8 cellular contexts compared by ENCODE assay signal in the genomic region with DNA sequence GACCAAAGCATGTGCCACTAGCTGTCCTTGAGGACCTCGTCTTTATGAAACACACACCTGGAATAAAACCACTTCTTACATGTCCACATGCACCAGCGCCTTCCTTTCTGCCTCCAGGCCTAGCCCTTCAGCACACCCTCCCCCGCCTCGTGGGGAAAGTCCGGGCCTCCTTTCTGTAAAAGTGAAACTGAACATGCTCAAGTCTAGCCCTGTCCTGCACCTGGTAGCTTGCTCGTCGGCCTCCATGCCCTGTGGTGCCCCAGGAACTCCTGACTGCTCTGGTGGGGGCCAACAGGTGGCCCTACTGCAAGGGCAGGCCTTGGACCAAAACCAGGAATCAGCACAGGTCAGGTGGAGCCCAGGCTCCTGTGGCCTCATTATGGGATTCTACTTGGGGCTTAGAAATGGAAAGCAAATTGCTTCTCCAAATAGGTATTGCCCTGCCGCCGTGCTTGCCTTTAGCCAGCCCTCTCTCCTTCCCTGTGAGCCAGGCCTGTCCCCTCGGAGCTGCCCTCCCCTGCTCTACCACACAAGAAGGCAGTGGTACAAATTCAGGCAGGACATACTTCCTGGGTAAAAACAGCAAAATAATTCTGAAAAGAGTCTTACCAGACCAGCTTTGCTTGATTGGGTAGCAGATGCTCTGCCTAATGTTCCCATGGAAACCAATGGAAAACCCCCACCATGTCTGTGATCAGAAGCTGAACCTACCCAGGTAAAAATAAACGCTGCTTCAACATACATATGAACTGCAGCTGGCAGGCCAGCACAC. TPM values are rescaled to one million over a fixed set of nuclear protein-coding genes. Genes with fewer than 3 reads are reported as not detected.
A peak's percentile ranks its signal among the peaks of the same experiment; 100 is the strongest.
DNase-seq lines count a peak whose midpoint lies in the region; ATAC-seq, FAIRE-seq and TF ChIP-seq lines count a peak whose summit lies in the region.

No MANE protein-coding gene starts in this region.

- H3K9me3 ChIP-seq in kidney (ENCODE audit: control insufficient read depth in 1 of 2, low read length in 2 of 2) (no peaks in the 10 kb centered on the region), SJCRH30 (replicated peaks) (no peaks in the 10 kb centered on the region)

- no peak overlapping the region for H3K4me3 ChIP-seq in kidney (ENCODE audit: low read length in 2 of 2)
- H3K4me3 ChIP-seq in SJCRH30 = no peak overlapping the region

- H3K4me1 Mint-ChIP-seq in activated CD8-positive, alpha-beta T cell treated with anti-CD3 and anti-CD28 coated beads for 36 hours (ENCODE audit: low read depth) = peaks cover 39% of the 10 kb centered on the region
- peaks cover 67% of the 10 kb centered on the region for H3K4me1 Mint-ChIP-seq in stimulated activated memory B cell treated with anti-CD40 and anti-IgM and Interleukin-4, amounts not matched to agents 10 μg/mL and 1 μg/mL and 100 μg/mL, for 72 hours

- peak overlapping the region; percentile 63 for H3K4me3 Mint-ChIP-seq in activated CD8-positive, alpha-beta T cell treated with anti-CD3 and anti-CD28 coated beads for 36 hours
- peak overlapping the region; percentile 78 for H3K4me3 Mint-ChIP-seq in stimulated activated memory B cell treated with anti-CD40 and anti-IgM and Interleukin-4, amounts not matched to agents 10 μg/mL and 1 μg/mL and 100 μg/mL, for 72 hours

- no peaks in the 10 kb centered on the region for H3K27me3 ChIP-seq in SJCRH30

- H3K27ac Mint-ChIP-seq in activated CD8-positive, alpha-beta T cell treated with anti-CD3 and anti-CD28 coated beads for 36 hours = peak overlapping the region; percentile 88
- peak overlapping the region; percentile 97 for H3K27ac Mint-ChIP-seq in stimulated activated memory B cell treated with anti-CD40 and anti-IgM and Interleukin-4, amounts not matched to agents 10 μg/mL and 1 μg/mL and 100 μg/mL, for 72 hours

- ATAC-seq in GM19328 (IDR thresholded peaks at IDR 0.05; ENCODE audit: unreplicated experiment) (peak; percentile 78), HG03354 (IDR thresholded peaks at IDR 0.05; ENCODE audit: poor library complexity, severe bottlenecking, unreplicated experiment) (peak; percentile 93)
- peak; percentile 77 for ATAC-seq in activated CD8-positive, alpha-beta T cell treated with anti-CD3 and anti-CD28 coated beads for 36 hours
- peak; percentile 92 for ATAC-seq in stimulated activated memory B cell treated with anti-CD40 and anti-IgM and Interleukin-4, amounts not matched to agents 10 μg/mL and 1 μg/mL and 100 μg/mL, for 72 hours

- no peaks in the 10 kb centered on the region for H3K9me3 Mint-ChIP-seq in activated CD8-positive, alpha-beta T cell treated with anti-CD3 and anti-CD28 coated beads for 36 hours
- no peaks in the 10 kb centered on the region for H3K9me3 Mint-ChIP-seq in stimulated activated memory B cell treated with anti-CD40 and anti-IgM and Interleukin-4, amounts not matched to agents 10 μg/mL and 1 μg/mL and 100 μg/mL, for 72 hours

- POLR2A ChIA-PET in activated CD8-positive, alpha-beta T cell treated with anti-CD3 and anti-CD28 coated beads for 36 hours (lab: Charles Lee) = interaction anchor here (0.8 to 2.0 kb wide), 4 partner anchors 11 to 42 kb away, joined by 3 to 5 read pairs (median 4); no protein-coding TSS in a partner anchor

- no peaks in the 10 kb centered on the region for H3K27me3 Mint-ChIP-seq in activated CD8-positive, alpha-beta T cell treated with anti-CD3 and anti-CD28 coated beads for 36 hours
- no peaks in the 10 kb centered on the region for H3K27me3 Mint-ChIP-seq in stimulated activated memory B cell treated with anti-CD40 and anti-IgM and Interleukin-4, amounts not matched to agents 10 μg/mL and 1 μg/mL and 100 μg/mL, for 72 hours

- peak; percentile 53 for DNase-seq in Ammon's horn (ENCODE audit: low spot score)
- DNase-seq in activated CD8-positive, alpha-beta T cell treated with anti-CD3 and anti-CD28 coated beads for 36 hours = peak; percentile 89
- DNase-seq in kidney = peak; percentile 89
- no peak for DNase-seq in SJCRH30
- DNase-seq in effector CD8-positive, alpha-beta T cell (lab: John Stamatoyannopoulos, UW) = no peak

- FAIRE-seq in kidney (lab: Jason Lieb, UNC) = no peak

- no peaks in the 10 kb centered on the region for H3K36me3 Mint-ChIP-seq in activated CD8-positive, alpha-beta T cell treated with anti-CD3 and anti-CD28 coated beads for 36 hours (ENCODE audit: low read depth)
- H3K36me3 Mint-ChIP-seq in stimulated activated memory B cell treated with anti-CD40 and anti-IgM and Interleukin-4, amounts not matched to agents 10 μg/mL and 1 μg/mL and 100 μg/mL, for 72 hours = no peaks in the 10 kb centered on the region

- H3K4me1 ChIP-seq in kidney (ENCODE audit: control insufficient read depth in 1 of 2, insufficient read depth in 1 of 2, low read depth in 1 of 2, low read length in 2 of 2) (peaks cover 0 to 4% of the 10 kb centered on the region in 2 donors), SJCRH30 (no peaks in the 10 kb centered on the region)

- intact Hi-C loops in activated CD8-positive, alpha-beta T cell treated with anti-CD3 and anti-CD28 coated beads for 36 hours (cut with micrococcal nuclease) = no loop called here
- intact Hi-C loops in kidney (cut with DNase I) = loop anchor here (10.0 kb wide), 1 partner anchor 100 kb away; no protein-coding TSS in a partner anchor

- no peak for TF ChIP-seq CTCF in activated CD8-positive, alpha-beta T cell treated with anti-CD3 and anti-CD28 coated beads for 36 hours (IDR thresholded peaks at IDR 0.05)
- no peak for TF ChIP-seq CTCF in kidney (IDR thresholded peaks at IDR 0.05; ENCODE audit: borderline replicate concordance, extremely low read depth, insufficient read depth)

- CTCF ChIA-PET in activated CD8-positive, alpha-beta T cell treated with anti-CD3 and anti-CD28 coated beads for 36 hours (lab: Charles Lee) = interaction anchor here (1.1 to 2.0 kb wide), 2 partner anchors 30 to 112 kb away, joined by 3 to 7 read pairs; no protein-coding TSS in a partner anchor

- peak overlapping the region; percentile 23 to 27 for H3K27ac ChIP-seq in kidney (ENCODE audit: low read depth in 2 of 2, low read length in 2 of 2)
- no peak overlapping the region for H3K27ac ChIP-seq in SJCRH30

- no peak overlapping the region for H3K9ac ChIP-seq in kidney (ENCODE audit: low read length in 2 of 2)

- H3K36me3 ChIP-seq in kidney (ENCODE audit: control insufficient read depth in 1 of 2, insufficient read depth in 2 of 2, low read length in 2 of 2) (no peaks in the 10 kb centered on the region), SJCRH30 (no peaks in the 10 kb centered on the region)

RNA-seq across cellular contexts. Expression of a gene that starts 43.5 kb away (rescaled TPM):
- 100 to 1,000 TPM; 301 to 313 TPM for total RNA-seq in activated CD8-positive, alpha-beta T cell treated with anti-CD3 and anti-CD28 coated beads for 36 hours
- total RNA-seq in kidney = 168 TPM
- polyA plus RNA-seq in kidney (ENCODE audit: insufficient read depth, low read depth, low replicate concordance) = 193 TPM
- 195 and 212 TPM in 2 replicates for total RNA-seq in SJCRH30 (2014; rRNA removed; shearing (Covaris generic))

RNA-seq across cellular contexts. Expression of a gene that starts 43.9 kb away (rescaled TPM):
- 10 to 100 TPM; 39.2 to 41.3 TPM for total RNA-seq in activated CD8-positive, alpha-beta T cell treated with anti-CD3 and anti-CD28 coated beads for 36 hours
- total RNA-seq in kidney = 77.7 TPM
- polyA plus RNA-seq in kidney (ENCODE audit: insufficient read depth, low read depth, low replicate concordance) = 45.9 TPM
- 68.7 and 78.1 TPM in 2 replicates for total RNA-seq in SJCRH30 (2014; rRNA removed; shearing (Covaris generic))

Comparison
In these comparisons a context has a peak if more than half of its experiments do, and no peak if none do; other contexts are left out.
1. DNase-seq: peak in Ammon's horn (single experiment), activated CD8-positive, alpha-beta T cell treated with anti-CD3 and anti-CD28 coated beads for 36 hours (single experiment) and kidney (single experiment); none in SJCRH30 (0 of 2) and effector CD8-positive, alpha-beta T cell (single experiment).
2. Peak in every context shown above with its lines, with median percentiles within 50 percentile points of each other: ATAC-seq.